Comparison of ENCODE assay signal across 27 cellular contexts in the genomic region with DNA sequence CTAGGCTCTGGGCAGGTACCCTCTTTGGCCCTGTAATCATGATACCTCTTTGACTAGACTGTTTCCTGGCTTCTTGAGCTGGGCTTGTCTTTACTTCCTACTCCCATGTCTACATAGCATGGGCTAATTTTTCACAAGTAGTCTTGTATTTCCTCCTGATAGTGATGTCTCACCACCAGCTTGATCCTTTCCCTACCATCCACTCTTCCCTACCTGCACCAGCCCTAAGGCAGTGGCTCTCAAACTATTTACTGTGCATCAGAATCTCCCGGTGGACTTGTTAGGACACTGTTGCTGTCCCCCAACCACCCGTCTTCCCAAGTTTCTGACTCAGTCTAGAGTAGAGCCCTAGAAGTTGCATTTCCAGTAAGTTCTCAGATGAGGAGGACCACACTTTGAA.
"Had no signal": no experiment of that assay in that cellular context is flagged by ENCODE, and none has a peak within 500 bp of the region (broad histone marks: within the 10 kb centered on the region; RNA-seq: fewer than 3 reads in every experiment).

No MANE protein-coding gene starts in this region.

- H3K36me3 ChIP-seq: cardiac muscle cell had no signal

- DNase-seq: activated CD4-positive, alpha-beta memory T cell treated with anti-CD3 and anti-CD28 coated beads for 36 hours; activated CD4-positive, alpha-beta T cell treated with anti-CD3 and anti-CD28 coated beads for 48 hours; activated CD4-positive, CD25-positive, alpha-beta regulatory T cell treated with anti-CD3 and anti-CD28 coated beads, Interleukin-2, amount 50 U/mL, for 72 hours; activated CD8-positive, alpha-beta memory T cell treated with anti-CD3 and anti-CD28 coated beads for 24 hours; activated effector memory CD4-positive, alpha-beta T cell treated with anti-CD3 and anti-CD28 coated beads, Interleukin-2, amount 50 U/mL, for 16 hours; activated naive CD4-positive, alpha-beta T cell treated with anti-CD3 and anti-CD28 coated beads for 36 hours; activated T-cell treated with anti-CD3 and anti-CD28 coated beads, Interleukin-2, amount 50 U/mL, for 4 hours; amygdala; NCI-H1092; NCI-H1417; NCI-H1930; NCI-H345; NCI-H510A treated with DMSO at 0.1 percent for 48 hours; NCI-H69; NK-92 treated with Interleukin-12 subunit alpha and Interleukin-12 subunit beta, amount 100 ng/mL, for 24 hours; OCI-M1; RPMI8226; SW 1271 had no signal

- H3K4me3 Mint-ChIP-seq: activated CD4-positive, alpha-beta memory T cell treated with anti-CD3 and anti-CD28 coated beads for 36 hours; activated naive CD4-positive, alpha-beta T cell treated with anti-CD3 and anti-CD28 coated beads for 36 hours; activated T-cell treated with anti-CD3 and anti-CD28 coated beads, Interleukin-2, amount 50 U/mL, for 4 hours; brain; IgD-negative memory B cell; T-helper 1 cell treated with Interleukin-12 subunit alpha and Interleukin-12 subunit beta and Interleukin-4 antibody, amounts not matched to agents 30 μg/mL and 1 μg/mL, for 36 hours; WTC11 had no signal

- H3K4me1 Mint-ChIP-seq: brain had no signal

- H3K9ac ChIP-seq: KMS-11 had no signal

- H3K4me2 ChIP-seq: KMS-11 had no signal

- H3K27ac Mint-ChIP-seq: activated CD4-positive, alpha-beta memory T cell treated with anti-CD3 and anti-CD28 coated beads for 36 hours; activated naive CD4-positive, alpha-beta T cell treated with anti-CD3 and anti-CD28 coated beads for 36 hours; brain; IgD-negative memory B cell; T-helper 1 cell treated with Interleukin-12 subunit alpha and Interleukin-12 subunit beta and Interleukin-4 antibody, amounts not matched to agents 30 μg/mL and 1 μg/mL, for 36 hours; WTC11 had no signal

- H3K27me3 ChIP-seq: cardiac muscle cell had no signal

- H3K4me3 ChIP-seq: cardiac muscle cell had no signal

- H3K27ac ChIP-seq: cardiac muscle cell, KMS-11 had no signal

- H3K9me3 Mint-ChIP-seq: activated CD4-positive, alpha-beta memory T cell treated with anti-CD3 and anti-CD28 coated beads for 36 hours; activated naive CD4-positive, alpha-beta T cell treated with anti-CD3 and anti-CD28 coated beads for 36 hours; activated T-cell treated with anti-CD3 and anti-CD28 coated beads, Interleukin-2, amount 50 U/mL, for 4 hours; brain; IgD-negative memory B cell; T-helper 1 cell treated with Interleukin-12 subunit alpha and Interleukin-12 subunit beta and Interleukin-4 antibody, amounts not matched to agents 30 μg/mL and 1 μg/mL, for 36 hours; WTC11 had no signal

- H3K27me3 Mint-ChIP-seq: activated CD4-positive, alpha-beta memory T cell treated with anti-CD3 and anti-CD28 coated beads for 36 hours; brain; IgD-negative memory B cell had no signal

- H3K36me3 Mint-ChIP-seq: brain, WTC11 had no signal

- ATAC-seq: activated T-cell treated with anti-CD3 and anti-CD28 coated beads, Interleukin-2, amount 50 U/mL, for 4 hours; Panc1; Right ventricle myocardium inferior; SK-N-SH treated with all-trans-retinoic acid at 6 μM for 48 hours; WTC11 had no signal
